Comparison of ENCODE assay signal across 15 cellular contexts in the genomic region with DNA sequence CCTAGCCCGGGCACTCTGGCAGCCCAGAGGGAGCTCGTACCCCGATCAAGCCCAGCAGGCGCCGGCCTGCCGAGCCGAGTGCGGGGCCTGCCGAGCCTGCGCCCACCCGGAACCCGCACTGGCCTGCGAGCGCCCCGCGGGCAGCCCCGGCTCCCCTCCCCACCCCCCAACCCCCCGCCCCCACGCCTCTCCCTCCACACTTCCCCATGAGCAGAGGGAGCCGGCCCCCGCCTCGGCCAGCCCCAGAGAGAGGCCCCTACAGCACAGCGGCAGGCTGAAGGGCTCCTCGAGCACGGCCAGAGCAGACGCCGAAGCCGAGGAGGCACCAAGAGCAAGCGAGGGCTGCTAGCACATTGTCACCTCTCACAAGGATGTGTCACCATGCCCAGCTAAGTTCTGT.
"Had no signal": no experiment of that assay in that cellular context is flagged by ENCODE, and none has a peak within 500 bp of the region (broad histone marks: within the 10 kb centered on the region; RNA-seq: fewer than 3 reads in every experiment).

No MANE protein-coding gene starts in this region.

- H3K4me1 Mint-ChIP-seq: activated CD4-positive, alpha-beta T cell treated with anti-CD3 and anti-CD28 coated beads for 36 hours; activated naive CD4-positive, alpha-beta T cell treated with anti-CD3 and anti-CD28 coated beads, Interleukin-2, amount 10 ng/mL, durations not matched to agents 7 days and 5 days had no signal

- H3K9me3 Mint-ChIP-seq: activated CD4-positive, alpha-beta memory T cell treated with anti-CD3 and anti-CD28 coated beads for 36 hours; activated naive CD4-positive, alpha-beta T cell treated with anti-CD3 and anti-CD28 coated beads, Interleukin-2, amount 10 ng/mL, durations not matched to agents 7 days and 5 days; activated T-cell treated with anti-CD3 and anti-CD28 coated beads, Interleukin-2, amount 50 U/mL, for 24 hours; naive thymus-derived CD4-positive, alpha-beta T cell; stimulated activated naive CD8-positive, alpha-beta T cell treated with anti-CD3 and anti-CD28 coated beads, Interleukin-15, Interleukin-2, amounts not matched to agents 100 ng/mL and 50 ng/mL, for 24 hours had no signal

- H3K27ac Mint-ChIP-seq: activated CD4-positive, alpha-beta memory T cell treated with anti-CD3 and anti-CD28 coated beads for 36 hours; activated CD4-positive, alpha-beta T cell treated with anti-CD3 and anti-CD28 coated beads for 36 hours; activated naive CD4-positive, alpha-beta T cell treated with anti-CD3 and anti-CD28 coated beads, Interleukin-2, amount 10 ng/mL, durations not matched to agents 7 days and 5 days; activated T-cell treated with anti-CD3 and anti-CD28 coated beads, Interleukin-2, amount 50 U/mL, for 24 hours; naive thymus-derived CD4-positive, alpha-beta T cell; progenitor cell of endocrine pancreas; stimulated activated naive CD8-positive, alpha-beta T cell treated with anti-CD3 and anti-CD28 coated beads, Interleukin-15, Interleukin-2, amounts not matched to agents 100 ng/mL and 50 ng/mL, for 24 hours had no signal

- H3K27me3 Mint-ChIP-seq: activated CD4-positive, alpha-beta memory T cell treated with anti-CD3 and anti-CD28 coated beads for 36 hours; activated CD4-positive, alpha-beta T cell treated with anti-CD3 and anti-CD28 coated beads for 36 hours; activated naive CD4-positive, alpha-beta T cell treated with anti-CD3 and anti-CD28 coated beads, Interleukin-2, amount 10 ng/mL, durations not matched to agents 7 days and 5 days; activated T-cell treated with anti-CD3 and anti-CD28 coated beads, Interleukin-2, amount 50 U/mL, for 24 hours; naive thymus-derived CD4-positive, alpha-beta T cell; progenitor cell of endocrine pancreas; stimulated activated naive CD8-positive, alpha-beta T cell treated with anti-CD3 and anti-CD28 coated beads, Interleukin-15, Interleukin-2, amounts not matched to agents 100 ng/mL and 50 ng/mL, for 24 hours had no signal

- H3K9me3 ChIP-seq: mucosa of descending colon, right atrium auricular region, suprapubic skin had no signal

- H3K27ac ChIP-seq: right atrium auricular region, skin epidermis, suprapubic skin, WERI-Rb-1 had no signal

- H3K4me3 Mint-ChIP-seq: activated CD4-positive, alpha-beta memory T cell treated with anti-CD3 and anti-CD28 coated beads for 36 hours; activated CD4-positive, alpha-beta T cell treated with anti-CD3 and anti-CD28 coated beads for 36 hours; activated naive CD4-positive, alpha-beta T cell treated with anti-CD3 and anti-CD28 coated beads, Interleukin-2, amount 10 ng/mL, durations not matched to agents 7 days and 5 days; activated T-cell treated with anti-CD3 and anti-CD28 coated beads, Interleukin-2, amount 50 U/mL, for 24 hours; naive thymus-derived CD4-positive, alpha-beta T cell; stimulated activated naive CD8-positive, alpha-beta T cell treated with anti-CD3 and anti-CD28 coated beads, Interleukin-15, Interleukin-2, amounts not matched to agents 100 ng/mL and 50 ng/mL, for 24 hours had no signal

- ATAC-seq: activated CD4-positive, alpha-beta T cell treated with anti-CD3 and anti-CD28 coated beads for 36 hours; left colon; mucosa of descending colon; naive thymus-derived CD4-positive, alpha-beta T cell had no signal

- DNase-seq: activated CD4-positive, alpha-beta memory T cell treated with anti-CD3 and anti-CD28 coated beads for 36 hours; activated CD4-positive, alpha-beta T cell treated with anti-CD3 and anti-CD28 coated beads for 36 hours; activated naive CD4-positive, alpha-beta T cell treated with anti-CD3 and anti-CD28 coated beads, Interleukin-2, amount 10 ng/mL, durations not matched to agents 7 days and 5 days; activated T-cell treated with anti-CD3 and anti-CD28 coated beads, Interleukin-2, amount 50 U/mL, for 24 hours; foreskin fibroblast; hypothalamus; left colon; mucosa of descending colon; naive thymus-derived CD4-positive, alpha-beta T cell; WERI-Rb-1 had no signal

- H3K4me3 ChIP-seq: mucosa of descending colon, right atrium auricular region, skin epidermis, suprapubic skin had no signal

- H3K4me1 ChIP-seq: right atrium auricular region, suprapubic skin had no signal

- H3K36me3 ChIP-seq: right atrium auricular region, suprapubic skin had no signal

- H3K27me3 ChIP-seq: right atrium auricular region, suprapubic skin had no signal
